In genomic region chr5:69491027-69491426, GRCh38 we compare ENCODE assay signal across 2 cellular contexts.
TF ChIP-seq lines count a peak whose summit lies in the region.

No MANE protein-coding gene starts in this region.

TF ChIP-seq in HCT116, 20 proteins besides CTCF, POLR2A, EP300 and RAD21 (continued from another document):
- TF ChIP-seq ELF1 (IDR thresholded peaks at IDR 0.05; ENCODE audit: borderline replicate concordance, low read depth) = no peak
- no peak for TF ChIP-seq ZFX (IDR thresholded peaks at IDR 0.05)
- TF ChIP-seq YY1 (IDR thresholded peaks at IDR 0.05; ENCODE audit: extremely low read depth, insufficient replicate concordance, low read depth, low read length) = no peak
- TF ChIP-seq SIN3A (IDR thresholded peaks at IDR 0.05; ENCODE audit: low read depth) = no peak
- TF ChIP-seq TCF7L2 (IDR thresholded peaks at IDR 0.05; ENCODE audit: borderline replicate concordance, extremely low read depth, insufficient read depth, insufficient read length) = no peak
- no peak for TF ChIP-seq JUND (IDR thresholded peaks at IDR 0.05)
- TF ChIP-seq CBX3 (IDR thresholded peaks at IDR 0.05; ENCODE audit: low read depth) = no peak
- no peak for TF ChIP-seq SRF (IDR thresholded peaks at IDR 0.05; ENCODE audit: low read depth)
- no peak for TF ChIP-seq ATF3 (IDR thresholded peaks at IDR 0.05)

TF ChIP-seq in K562, 482 proteins besides CTCF, POLR2A, EP300 and RAD21:
- TF ChIP-seq KAT7 (CRISPR knock-in tag; IDR thresholded peaks at IDR 0.05; ENCODE audit: borderline replicate concordance) = no peak
- TF ChIP-seq CBX8 (IDR thresholded peaks at IDR 0.05; ENCODE audit: borderline replicate concordance, extremely low read depth, low read depth, low read length, poor library complexity, severe bottlenecking) = peak; percentile 12
TF ChIP-seq in K562: peak in this region for 1.
